ENCODE assay signal across 8 cellular contexts in genomic region chr11:46277623-46278386, GRCh38. TPM values are rescaled to one million over a fixed set of nuclear protein-coding genes. Genes with fewer than 3 reads are reported as not detected.
DNase-seq lines count a peak whose midpoint lies in the region; ATAC-seq, FAIRE-seq and TF ChIP-seq lines count a peak whose summit lies in the region.

CREB3L1 (plus strand) TSS chr11:46277662; CDS start chr11:46278112, 450 bp downstream.

- intact Hi-C loops in Calu3 (cut with micrococcal nuclease; ENCODE audit: unreplicated experiment), result no loop called here
- intact Hi-C loops in endothelial cell of umbilical vein (cut with micrococcal nuclease), result loop anchor here (2.0 kb wide), 1 partner anchor 19 kb away; no protein-coding TSS in a partner anchor

- ATAC-seq in GM18868 (IDR thresholded peaks at IDR 0.05; ENCODE audit: unreplicated experiment), result no peak

- H3K9me1 ChIP-seq in endothelial cell of umbilical vein (replicated peaks; ENCODE audit: control insufficient read depth, extremely low read depth, insufficient read depth, low read length), result no peaks in the 10 kb centered on the region

- no TSS peak for BruUV-seq in Calu3 (replicated peaks; lab: Mats Ljungman, UMichigan)
- BruUV-seq in endothelial cell of umbilical vein (replicated peaks; lab: Mats Ljungman, UMichigan), result no TSS peak

- H3K27me3 ChIP-seq in endothelial cell of umbilical vein (ENCODE audit: control insufficient read depth in 2 of 2, insufficient read depth in 2 of 2, low read length in 2 of 2) (peaks cover 36 to 39% of the 10 kb centered on the region in 2 experiments), neural cell (ENCODE audit: insufficient read depth, low read depth, low read length) (peaks cover 30% of the 10 kb centered on the region)

- H3K79me2 ChIP-seq in endothelial cell of umbilical vein (ENCODE audit: control insufficient read depth, insufficient read depth, low read length), result no peaks in the 10 kb centered on the region
- no peaks in the 10 kb centered on the region for H3K79me2 ChIP-seq in neural cell (replicated peaks; ENCODE audit: insufficient read depth, low read length)

- TF ChIP-seq POLR2A in endothelial cell of umbilical vein (IDR thresholded peaks at IDR 0.05; ENCODE audit: low read depth, low read length), result no peak

- H2AFZ ChIP-seq in endothelial cell of umbilical vein (ENCODE audit: low read depth, low read length), result peak within 1 kb of the TSS; percentile 28
- no peak within 1 kb of the TSS for H2AFZ ChIP-seq in neural cell (ENCODE audit: low read depth, low read length)

- no peaks in the 10 kb centered on the region for H4K20me1 ChIP-seq in endothelial cell of umbilical vein (replicated peaks; ENCODE audit: control insufficient read depth, extremely low read depth, insufficient read depth, low read length)
- no peaks in the 10 kb centered on the region for H4K20me1 ChIP-seq in neural cell (ENCODE audit: insufficient read depth)

- TF ChIP-seq EP300 in neural cell (conservative IDR thresholded peaks at IDR 0.05; ENCODE audit: poor library complexity, severe bottlenecking), result no peak

- H3K27me3 Mint-ChIP-seq in Calu3 (ENCODE audit: unreplicated experiment), result peaks cover 79% of the 10 kb centered on the region

- H3K4me1 Mint-ChIP-seq in Calu3 (ENCODE audit: low read depth, unreplicated experiment), result peaks cover 51% of the 10 kb centered on the region

- CTCF ChIA-PET in Calu3 (lab: Charles Lee) (interaction anchor here (0.6 to 0.8 kb wide), 3 partner anchors 8 to 32 kb away, joined by 3 to 4 read pairs (median 3); no protein-coding TSS in a partner anchor), endothelial cell of umbilical vein (lab: Charles Lee) (interaction anchor here (0.7 to 5.1 kb wide), 6 partner anchors 18 to 68 kb away, joined by 3 to 37 read pairs (median 8); no protein-coding TSS in a partner anchor)

- POLR2A ChIA-PET in endothelial cell of umbilical vein (lab: Charles Lee), result interaction anchor here (0.7 kb wide), 1 partner anchor 40 kb away, joined by 3 read pairs; no protein-coding TSS in a partner anchor

- H3K36me3 ChIP-seq in endothelial cell of umbilical vein (ENCODE audit: control insufficient read depth in 2 of 2, extremely low read depth in 1 of 2, insufficient read depth in 2 of 2, low read length in 2 of 2) (no peaks in the 10 kb centered on the region), neural cell (ENCODE audit: insufficient read depth, low read length) (no peaks in the 10 kb centered on the region)

- no peak for TF ChIP-seq RAD21 in neural cell (conservative IDR thresholded peaks at IDR 0.05)

- no peaks in the 10 kb centered on the region for H3K36me3 Mint-ChIP-seq in Calu3 (ENCODE audit: insufficient read depth, unreplicated experiment)

- H3F3A ChIP-seq in neural cell (ENCODE audit: insufficient read depth, low read length, poor library complexity, severe bottlenecking), result no peaks in the 10 kb centered on the region

- H3K4me3 Mint-ChIP-seq in Calu3 (ENCODE audit: low read depth, unreplicated experiment), result peak within 1 kb of the TSS; percentile 51

- no peak within 1 kb of the TSS for H3K4me2 ChIP-seq in endothelial cell of umbilical vein (ENCODE audit: insufficient read depth, low read length)
- peak within 1 kb of the TSS; percentile 45 for H3K4me2 ChIP-seq in neural cell (ENCODE audit: low read length)

- H3K9me3 ChIP-seq in endothelial cell of umbilical vein (replicated peaks; ENCODE audit: control insufficient read depth, insufficient read depth, low read length) (no peaks in the 10 kb centered on the region), neural cell (ENCODE audit: low read length) (no peaks in the 10 kb centered on the region)

- no peak for FAIRE-seq in endothelial cell of umbilical vein (lab: Jason Lieb, UNC)

- TF ChIP-seq CTCF in Calu3 (IDR thresholded peaks at IDR 0.05; ENCODE audit: unreplicated experiment) (no peak), endothelial cell of umbilical vein (IDR thresholded peaks at IDR 0.05; ENCODE audit: extremely low read depth in 1 of 2, insufficient read depth in 1 of 2, low read depth in 1 of 2, low read length in 2 of 2) (no peak), neural cell (IDR thresholded peaks at IDR 0.05; ENCODE audit: poor library complexity, severe bottlenecking) (no peak)

- dilution Hi-C loops in endothelial cell of umbilical vein (cut with MboI; ENCODE audit: extremely low pct_ligation_motif_present, low sequenced_read_pairs), result no loop called here

- H3K4me3 ChIP-seq in endothelial cell of umbilical vein (replicated peaks in 1 of 3; ENCODE audit: insufficient read depth in 1 of 3, low read depth in 1 of 3, low read length in 3 of 3) (peak within 1 kb of the TSS in 1 of 3 experiments; percentile 33), neural cell (ENCODE audit: low read length) (peak within 1 kb of the TSS; percentile 68)

- no peaks in the 10 kb centered on the region for H3K9me3 Mint-ChIP-seq in Calu3 (ENCODE audit: low read depth, unreplicated experiment)

- peak within 1 kb of the TSS; percentile 42 for H3K27ac Mint-ChIP-seq in Calu3 (ENCODE audit: unreplicated experiment)

- no peaks in the 10 kb centered on the region for H3K9me2 ChIP-seq in neural cell (ENCODE audit: insufficient read depth, low read length)

- no peak within 1 kb of the TSS for H3K27ac ChIP-seq in endothelial cell of umbilical vein (ENCODE audit: insufficient read depth, low read depth, low read length)
- H3K27ac ChIP-seq in neural cell (ENCODE audit: low read length), result no peak within 1 kb of the TSS

- no peak within 1 kb of the TSS for H3K9ac ChIP-seq in endothelial cell of umbilical vein (replicated peaks; ENCODE audit: extremely low read depth, insufficient read depth, low read length)
- peak within 1 kb of the TSS; percentile 36 for H3K9ac ChIP-seq in neural cell (ENCODE audit: low read length)

- H3K4me1 ChIP-seq in endothelial cell of umbilical vein (ENCODE audit: control insufficient read depth, extremely low read depth, insufficient read depth, low read length), result peaks cover 13% of the 10 kb centered on the region

- DNase-seq in Calu3 (no peak), HuH-7 (ENCODE audit: low spot score) (peak; percentile 87), endothelial cell of umbilical vein (ENCODE audit: low read depth, low spot score) (no peak), amniotic stem cell (lab: John Stamatoyannopoulos, UW) (no peak), NCI-H510A treated with DMSO at 0.1 percent for 48 hours (lab: John Stamatoyannopoulos, UW) (no peak), NCI-H1436 (lab: John Stamatoyannopoulos, UW) (no peak)

TF ChIP-seq in endothelial cell of umbilical vein, 7 proteins besides CTCF, POLR2A, EP300 and RAD21:
- TF ChIP-seq GATA2 (IDR thresholded peaks at IDR 0.05; ENCODE audit: insufficient read depth, insufficient read length, low read depth, low read length), result no peak
- peak; percentile 81 for TF ChIP-seq EZH2 (IDR thresholded peaks at IDR 0.05; ENCODE audit: borderline replicate concordance, low read depth, low read length, severe bottlenecking)
- no peak for TF ChIP-seq MYC (IDR thresholded peaks at IDR 0.05; ENCODE audit: low read depth, low read length)

TF ChIP-seq in neural cell, 6 proteins besides CTCF, POLR2A, EP300 and RAD21:
- TF ChIP-seq POLR2AphosphoS5 (IDR thresholded peaks at IDR 0.05) (no peak), SMC3 (conservative IDR thresholded peaks at IDR 0.05; ENCODE audit: poor library complexity) (no peak), TAF1 (IDR thresholded peaks at IDR 0.05; ENCODE audit: low read depth) (no peak), MXI1 (conservative IDR thresholded peaks at IDR 0.05; ENCODE audit: poor library complexity, severe bottlenecking) (no peak), EZH2 (IDR thresholded peaks at IDR 0.05; ENCODE audit: borderline replicate concordance, insufficient read depth, low read length, poor library complexity, severe bottlenecking) (no peak)
- TF ChIP-seq, protein P1, sequence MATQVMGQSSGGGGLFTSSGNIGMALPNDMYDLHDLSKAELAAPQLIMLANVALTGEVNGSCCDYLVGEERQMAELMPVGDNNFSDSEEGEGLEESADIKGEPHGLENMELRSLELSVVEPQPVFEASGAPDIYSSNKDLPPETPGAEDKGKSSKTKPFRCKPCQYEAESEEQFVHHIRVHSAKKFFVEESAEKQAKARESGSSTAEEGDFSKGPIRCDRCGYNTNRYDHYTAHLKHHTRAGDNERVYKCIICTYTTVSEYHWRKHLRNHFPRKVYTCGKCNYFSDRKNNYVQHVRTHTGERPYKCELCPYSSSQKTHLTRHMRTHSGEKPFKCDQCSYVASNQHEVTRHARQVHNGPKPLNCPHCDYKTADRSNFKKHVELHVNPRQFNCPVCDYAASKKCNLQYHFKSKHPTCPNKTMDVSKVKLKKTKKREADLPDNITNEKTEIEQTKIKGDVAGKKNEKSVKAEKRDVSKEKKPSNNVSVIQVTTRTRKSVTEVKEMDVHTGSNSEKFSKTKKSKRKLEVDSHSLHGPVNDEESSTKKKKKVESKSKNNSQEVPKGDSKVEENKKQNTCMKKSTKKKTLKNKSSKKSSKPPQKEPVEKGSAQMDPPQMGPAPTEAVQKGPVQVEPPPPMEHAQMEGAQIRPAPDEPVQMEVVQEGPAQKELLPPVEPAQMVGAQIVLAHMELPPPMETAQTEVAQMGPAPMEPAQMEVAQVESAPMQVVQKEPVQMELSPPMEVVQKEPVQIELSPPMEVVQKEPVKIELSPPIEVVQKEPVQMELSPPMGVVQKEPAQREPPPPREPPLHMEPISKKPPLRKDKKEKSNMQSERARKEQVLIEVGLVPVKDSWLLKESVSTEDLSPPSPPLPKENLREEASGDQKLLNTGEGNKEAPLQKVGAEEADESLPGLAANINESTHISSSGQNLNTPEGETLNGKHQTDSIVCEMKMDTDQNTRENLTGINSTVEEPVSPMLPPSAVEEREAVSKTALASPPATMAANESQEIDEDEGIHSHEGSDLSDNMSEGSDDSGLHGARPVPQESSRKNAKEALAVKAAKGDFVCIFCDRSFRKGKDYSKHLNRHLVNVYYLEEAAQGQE (IDR thresholded peaks at IDR 0.05; ENCODE audit: borderline replicate concordance), result no peak

RNA-seq across cellular contexts. Expression of gene CREB3L1, which starts in this region (rescaled TPM):
- 0.61 TPM in 1 of 2 replicates, not detected in the other for total RNA-seq in Calu3 (2022)
- total RNA-seq in endothelial cell of umbilical vein, result 0.78 and 0.84 TPM in 2 replicates
- polyA plus RNA-seq in endothelial cell of umbilical vein, result 0.22 and 0.23 TPM in 2 replicates
- polyA plus RNA-seq in endothelial cell of umbilical vein (2011; cell fraction: cytosol; rRNA removed), result 0.34 and 0.41 TPM in 2 replicates
- 0.13 and 0.20 TPM in 2 replicates for polyA plus RNA-seq in endothelial cell of umbilical vein (2011; cell fraction: nucleus; rRNA removed)
- 0.68 and 1.3 TPM in 2 replicates for polyA plus RNA-seq in endothelial cell of umbilical vein (2012)
- polyA minus RNA-seq in endothelial cell of umbilical vein, result 0.19 and 1.5 TPM in 2 replicates
- 2.8 TPM for polyA minus RNA-seq in endothelial cell of umbilical vein (2011; cell fraction: cytosol; rRNA and poly(A)+ RNA removed)
- not detected in 2 replicates for polyA minus RNA-seq in endothelial cell of umbilical vein (2011; cell fraction: nucleus; rRNA and poly(A)+ RNA removed)
- not detected in 2 replicates for polyA plus RNA-seq in neural cell
- not detected in 2 replicates for polyA minus RNA-seq in neural cell
